In genomic region chr20:62715201-62715600, GRCh38 we compare ENCODE assay signal across 20 cellular contexts. TPM values are rescaled to one million over a fixed set of nuclear protein-coding genes. Genes with fewer than 3 reads are reported as not detected.
DNase-seq lines count a peak whose midpoint lies in the region; ATAC-seq lines count a peak whose summit lies in the region.
"Had no signal": no experiment of that assay in that cellular context is flagged by ENCODE, and none has a peak within 500 bp of the region (broad histone marks: within the 10 kb centered on the region; RNA-seq: fewer than 3 reads in every experiment).

No MANE protein-coding gene starts in this region.

- no peak overlapping the region for H2AK5ac ChIP-seq in trophoblast cell (ENCODE audit: low read length)

- no peak overlapping the region for H4K12ac ChIP-seq in trophoblast cell (ENCODE audit: low read depth, low read length)

- H2BK5ac ChIP-seq in trophoblast cell (ENCODE audit: low read depth, low read length, poor library complexity): no peak overlapping the region

- H3K36me3 Mint-ChIP-seq in CD4-positive, alpha-beta memory T cell: peaks cover 0 to 5% of the 10 kb centered on the region in 2 donors
- no peaks in the 10 kb centered on the region for H3K36me3 Mint-ChIP-seq in effector memory CD8-positive, alpha-beta T cell (ENCODE audit: insufficient read depth)

- peaks cover 6 to 10% (median 9%) of the 10 kb centered on the region in 11 experiments for H3K9me3 ChIP-seq in BLaER1 treated with 17β-estradiol and CSF1 and Interleukin-3, amounts not matched to agents 10 nM and 100 nM (replicated peaks in 1 of 11)
- no peaks in the 10 kb centered on the region for H3K9me3 ChIP-seq in CD4-positive, alpha-beta memory T cell (ENCODE audit: control insufficient read depth in 1 of 2, low read length in 2 of 2)
- H3K9me3 ChIP-seq in trophoblast cell (ENCODE audit: insufficient read depth, low read depth, low read length): peaks cover 10% of the 10 kb centered on the region
- H3K9me3 ChIP-seq: SJSA1 had no signal

- CTCF ChIA-PET in CD4-positive, alpha-beta memory T cell (lab: Charles Lee; ENCODE audit: partially characterized antibody): no interaction called here

- ATAC-seq in effector memory CD8-positive, alpha-beta T cell (replicated peaks): no peak
- ATAC-seq in GM19397 (IDR thresholded peaks at IDR 0.05; ENCODE audit: unreplicated experiment): no peak
- ATAC-seq: GM23338, PC-3 had no signal

- peaks cover 0 to 3% (median 0%) of the 10 kb centered on the region in 11 experiments; a peak in 1 of 22 replicates for H4K20me1 ChIP-seq in BLaER1 treated with 17β-estradiol and CSF1 and Interleukin-3, amounts not matched to agents 10 nM and 100 nM

- peak overlapping the region in 3 of 11 experiments; percentile 4 to 46 (median 12); a peak in 3 of 22 replicates for H3K27ac ChIP-seq in BLaER1 treated with 17β-estradiol and CSF1 and Interleukin-3, amounts not matched to agents 10 nM and 100 nM
- no peak overlapping the region for H3K27ac ChIP-seq in CD4-positive, alpha-beta memory T cell (ENCODE audit: low read depth, low read length)
- no peak overlapping the region for H3K27ac ChIP-seq in trophoblast cell (ENCODE audit: low read depth, low read length)
- H3K27ac ChIP-seq: SJSA1 had no signal

- peaks cover 12 to 42% (median 28%) of the 10 kb centered on the region in 4 donors for H3K4me1 Mint-ChIP-seq in CD4-positive, alpha-beta memory T cell
- peaks cover 15% of the 10 kb centered on the region in 2 donors for H3K4me1 Mint-ChIP-seq in effector memory CD8-positive, alpha-beta T cell (ENCODE audit: low read depth in 2 of 2)
- H3K4me1 Mint-ChIP-seq: GM23338 had no signal

- peaks cover 3 to 5% of the 10 kb centered on the region in 2 donors for H3K27me3 Mint-ChIP-seq in CD4-positive, alpha-beta memory T cell
- peaks cover 4 to 7% of the 10 kb centered on the region in 2 donors for H3K27me3 Mint-ChIP-seq in effector memory CD8-positive, alpha-beta T cell

- H3K4ac ChIP-seq in trophoblast cell (ENCODE audit: low read depth, low read length): no peak overlapping the region

- intact Hi-C loops in CD4-positive, alpha-beta memory T cell (cut with micrococcal nuclease): no loop called here

- H3K9me3 Mint-ChIP-seq in CD4-positive, alpha-beta memory T cell: peaks cover 0 to 13% (median 6%) of the 10 kb centered on the region in 8 donors
- H3K9me3 Mint-ChIP-seq in effector memory CD8-positive, alpha-beta T cell: no peaks in the 10 kb centered on the region

- H3K27ac Mint-ChIP-seq in CD4-positive, alpha-beta memory T cell: peak overlapping the region in 5 of 7 donors; percentile 38 to 80 (median 66)
- peak overlapping the region; percentile 29 to 75 for H3K27ac Mint-ChIP-seq in effector memory CD8-positive, alpha-beta T cell
- H3K27ac Mint-ChIP-seq: GM23338 had no signal

- no peak overlapping the region for H4K91ac ChIP-seq in trophoblast cell (ENCODE audit: low read depth, low read length)

- peaks cover 21 to 45% (median 40%) of the 10 kb centered on the region in 10 experiments for H3K4me1 ChIP-seq in BLaER1 treated with 17β-estradiol and CSF1 and Interleukin-3, amounts not matched to agents 10 nM and 100 nM
- H3K4me1 ChIP-seq in CD4-positive, alpha-beta memory T cell (ENCODE audit: insufficient read depth, low read length): peaks cover 21% of the 10 kb centered on the region
- H3K4me1 ChIP-seq in trophoblast cell (ENCODE audit: control insufficient read depth in 1 of 2, insufficient read depth in 2 of 2, low read length in 2 of 2): peaks cover 0 to 9% of the 10 kb centered on the region in 2 experiments
- H3K4me1 ChIP-seq: SJSA1 had no signal

- peak overlapping the region in 9 of 11 experiments; percentile 69 to 90 (median 82); a peak in 18 of 22 replicates for H3K4me2 ChIP-seq in BLaER1 treated with 17β-estradiol and CSF1 and Interleukin-3, amounts not matched to agents 10 nM and 100 nM
- no peak overlapping the region for H3K4me2 ChIP-seq in trophoblast cell (ENCODE audit: low read length)
- H3K4me2 ChIP-seq: GM23338 had no signal

- POLR2A ChIA-PET in CD4-positive, alpha-beta memory T cell (lab: Charles Lee; ENCODE audit: partially characterized antibody): interaction anchor here (1.2 to 2.1 kb wide), 2 partner anchors 25 to 26 kb away, joined by 3 to 15 read pairs; no protein-coding TSS in a partner anchor

- no peak overlapping the region for H2AFZ ChIP-seq in trophoblast cell (ENCODE audit: insufficient read depth, low read length, poor library complexity)
- H2AFZ ChIP-seq: GM23338 had no signal

- no peak overlapping the region for H4K8ac ChIP-seq in trophoblast cell (ENCODE audit: low read depth, low read length)

- peaks cover 9 to 40% (median 10%) of the 10 kb centered on the region in 11 experiments for H3K27me3 ChIP-seq in BLaER1 treated with 17β-estradiol and CSF1 and Interleukin-3, amounts not matched to agents 10 nM and 100 nM
- H3K27me3 ChIP-seq in CD4-positive, alpha-beta memory T cell (ENCODE audit: insufficient read depth, low read length): peaks cover 8% of the 10 kb centered on the region
- peaks cover 1% of the 10 kb centered on the region for H3K27me3 ChIP-seq in trophoblast cell (ENCODE audit: insufficient read depth, low read length)

- no peak overlapping the region for H3K18ac ChIP-seq in trophoblast cell (ENCODE audit: low read length)

- peak overlapping the region; percentile 42 for H3K23ac ChIP-seq in trophoblast cell (ENCODE audit: low read length)

- H2BK12ac ChIP-seq in trophoblast cell (ENCODE audit: low read length): no peak overlapping the region

- no peaks in the 10 kb centered on the region for H3K79me2 ChIP-seq in trophoblast cell (ENCODE audit: control insufficient read depth, insufficient read depth, low read length, poor library complexity)

- H3K4me3 ChIP-seq in BLaER1 treated with 17β-estradiol and CSF1 and Interleukin-3, amounts not matched to agents 10 nM and 100 nM: no peak overlapping the region
- no peak overlapping the region for H3K4me3 ChIP-seq in CD4-positive, alpha-beta memory T cell (ENCODE audit: low read length in 2 of 2)
- no peak overlapping the region for H3K4me3 ChIP-seq in trophoblast cell (ENCODE audit: low read depth, low read length)
- H3K4me3 ChIP-seq: GM23338, SJSA1 had no signal

- WGBS in trophoblast cell (ENCODE audit: extremely low coverage, insufficient coverage, insufficient read length): no CpG with 5 or more reads among the region's 10 CpGs

- H3K4me3 Mint-ChIP-seq in CD4-positive, alpha-beta memory T cell: peak overlapping the region in 2 of 8 donors; percentile 15 to 43
- H3K4me3 Mint-ChIP-seq in effector memory CD8-positive, alpha-beta T cell: no peak overlapping the region
- H3K4me3 Mint-ChIP-seq: CD14-positive monocyte, GM23338 had no signal

- H2BK120ac ChIP-seq in trophoblast cell (ENCODE audit: insufficient read depth, low read length, poor library complexity): no peak overlapping the region

- peak overlapping the region in 1 of 11 experiments; percentile 40; a peak in 2 of 22 replicates for H3K9ac ChIP-seq in BLaER1 treated with 17β-estradiol and CSF1 and Interleukin-3, amounts not matched to agents 10 nM and 100 nM
- H3K9ac ChIP-seq in trophoblast cell (ENCODE audit: low read length): peak overlapping the region; percentile 41

- no peak for DNase-seq in CD4-positive, alpha-beta memory T cell
- no peak for DNase-seq in effector memory CD8-positive, alpha-beta T cell
- no peak for DNase-seq in trophoblast cell
- no peak for DNase-seq in DMS53 (lab: John Stamatoyannopoulos, UW)
- DNase-seq in activated CD4-positive, CD25-positive, alpha-beta regulatory T cell treated with anti-CD3 and anti-CD28 coated beads, Interleukin-2, amount 50 U/mL, for 72 hours: no peak
- DNase-seq: ACHN, COR-L47, DMS 273 treated with DMSO at 0.1 percent for 48 hours, Karpas-422, NCI-H1417 treated with DMSO at 0.1 percent for 48 hours, NCI-H187 treated with DMSO at 0.1 percent for 48 hours, NCI-H2227 treated with DMSO at 0.1 percent for 48 hours, NCI-H510A treated with DMSO at 0.1 percent for 48 hours, NCI-H774, PC-3 had no signal

- H3K14ac ChIP-seq in trophoblast cell (ENCODE audit: low read length): no peak overlapping the region

- no peaks in the 10 kb centered on the region for H3K79me1 ChIP-seq in trophoblast cell (ENCODE audit: low read length)

- no peaks in the 10 kb centered on the region for H3K36me3 ChIP-seq in BLaER1 treated with 17β-estradiol and CSF1 and Interleukin-3, amounts not matched to agents 10 nM and 100 nM
- H3K36me3 ChIP-seq in CD4-positive, alpha-beta memory T cell (ENCODE audit: insufficient read depth, low read length): no peaks in the 10 kb centered on the region
- no peaks in the 10 kb centered on the region for H3K36me3 ChIP-seq in trophoblast cell (ENCODE audit: control insufficient read depth in 1 of 2, insufficient read depth in 2 of 2, low read length in 2 of 2)
- H3K36me3 ChIP-seq: SJSA1 had no signal

RNA-seq across cellular contexts. Expression of gene NTSR1, which starts 6.6 kb away (rescaled TPM):
- under 1 TPM; 0.30 to 0.38 TPM for total RNA-seq in CD4-positive, alpha-beta memory T cell
- polyA plus RNA-seq in CD4-positive, alpha-beta memory T cell: not detected
- 0.03 and 0.08 TPM in 2 replicates for polyA plus RNA-seq in trophoblast cell (2013)
- total RNA-seq: SJSA1 had no signal
